11 cellular contexts compared by ENCODE assay signal in genomic region chr1:221858758-221859157, GRCh38.
DNase-seq lines count a peak whose midpoint lies in the region; ATAC-seq and TF ChIP-seq lines count a peak whose summit lies in the region.
"Had no signal": no experiment of that assay in that cellular context is flagged by ENCODE, and none has a peak within 500 bp of the region (broad histone marks: within the 10 kb centered on the region; RNA-seq: fewer than 3 reads in every experiment).

No MANE protein-coding gene starts in this region.

- ATAC-seq in HG03025 (IDR thresholded peaks at IDR 0.05; ENCODE audit: low FRiP score, unreplicated experiment): no peak
- ATAC-seq in GM21737 (IDR thresholded peaks at IDR 0.05; ENCODE audit: unreplicated experiment): no peak
- no peak for ATAC-seq in HG03565 (IDR thresholded peaks at IDR 0.05; ENCODE audit: unreplicated experiment)
- no peak for ATAC-seq in stimulated activated naive CD8-positive, alpha-beta T cell treated with anti-CD3 and anti-CD28 coated beads, Interleukin-15, Interleukin-2, amounts not matched to agents 100 U/mL and 50 U/mL, for 24 hours

- DNase-seq in AG08396 (ENCODE audit: low spot score) (peak; percentile 45), LoVo (ENCODE audit: low spot score) (peak; percentile 12), astrocyte of the spinal cord (ENCODE audit: low read depth, low spot score) (peak; percentile 80), kidney tubule cell (ENCODE audit: low spot score) (peak; percentile 88)
- DNase-seq in stimulated activated naive CD8-positive, alpha-beta T cell treated with anti-CD3 and anti-CD28 coated beads, Interleukin-15, Interleukin-2, amounts not matched to agents 100 U/mL and 50 U/mL, for 24 hours: no peak
- DNase-seq: GF-D8, hippocampal formation had no signal

- in situ Hi-C loops in astrocyte of the spinal cord (cut with HindIII; ENCODE audit: low sequenced_read_pairs): no loop called here

- no peak for TF ChIP-seq CTCF in astrocyte of the spinal cord (IDR thresholded peaks at IDR 0.05; ENCODE audit: low read depth, low read length)

- H3K4me3 ChIP-seq in astrocyte of the spinal cord (ENCODE audit: low read depth, low read length): no peak overlapping the region
- H3K4me3 ChIP-seq: adrenal gland had no signal
